In genomic region chr10:74255800-74256422, GRCh38 we compare ENCODE assay signal across 1 cellular context.
TF ChIP-seq lines count a peak whose summit lies in the region.

No MANE protein-coding gene starts in this region.

TF ChIP-seq in GM23338, 12 proteins besides CTCF, POLR2A, EP300 and RAD21 (continued from another document):
- no peak for TF ChIP-seq ETS1 (IDR thresholded peaks at IDR 0.05)
- no peak for TF ChIP-seq POLR2AphosphoS5 (IDR thresholded peaks at IDR 0.05; ENCODE audit: low read depth)
- no peak for TF ChIP-seq REST (IDR thresholded peaks at IDR 0.05; ENCODE audit: unreplicated experiment)
